ENCODE assay signal across 1 cellular context in the genomic region with DNA sequence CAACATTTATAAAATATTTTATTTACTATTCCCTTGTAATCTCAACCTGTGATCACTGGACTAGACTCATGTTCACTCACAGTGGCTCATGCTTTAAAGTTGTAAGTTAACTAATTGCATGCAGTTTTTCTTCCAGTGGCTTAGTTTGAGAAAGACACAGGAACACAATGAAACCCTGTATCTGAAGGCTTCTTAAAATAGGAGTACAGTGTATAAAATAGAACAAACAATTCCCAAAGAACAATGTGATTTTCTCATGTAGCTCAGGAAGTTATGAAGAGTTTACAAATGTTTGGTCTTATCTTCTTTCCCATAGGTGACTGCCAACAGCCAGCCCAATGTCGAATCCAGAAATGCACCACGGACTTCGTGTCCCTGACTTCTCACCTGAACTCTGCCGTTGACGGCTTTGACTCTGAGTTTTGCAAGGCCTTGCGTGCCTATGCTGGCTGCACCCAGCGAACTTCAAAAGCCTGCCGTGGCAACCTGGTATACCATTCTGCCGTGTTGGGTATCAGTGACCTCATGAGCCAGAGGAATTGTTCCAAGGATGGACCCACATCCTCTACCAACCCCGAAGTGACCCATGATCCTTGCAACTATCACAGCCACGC.
TF ChIP-seq lines count a peak whose summit lies in the region.

No MANE protein-coding gene starts in this region.

TF ChIP-seq in HepG2, 621 proteins besides CTCF, POLR2A, EP300 and RAD21 (continued from another document and continues in another):
- TF ChIP-seq GRHL1 (CRISPR knock-in tag; conservative IDR thresholded peaks at IDR 0.05) = no peak
- TF ChIP-seq SP4 (CRISPR knock-in tag; IDR thresholded peaks at IDR 0.05) = no peak
- TF ChIP-seq KAT8 (CRISPR knock-in tag; IDR thresholded peaks at IDR 0.05) = 0 out of 2 replicates have a peak, but pooled peaks have one; percentile 37
- no peak for TF ChIP-seq HNRNPUL1 (IDR thresholded peaks at IDR 0.05; ENCODE audit: low read depth, low read length)
- TF ChIP-seq THAP11 (CRISPR knock-in tag; IDR thresholded peaks at IDR 0.05) = peak; percentile 37; the same call in 1 of the 2 replicates
- TF ChIP-seq GPN1 (CRISPR knock-in tag; IDR thresholded peaks at IDR 0.05; ENCODE audit: borderline replicate concordance) = no peak
- TF ChIP-seq, protein P1, sequence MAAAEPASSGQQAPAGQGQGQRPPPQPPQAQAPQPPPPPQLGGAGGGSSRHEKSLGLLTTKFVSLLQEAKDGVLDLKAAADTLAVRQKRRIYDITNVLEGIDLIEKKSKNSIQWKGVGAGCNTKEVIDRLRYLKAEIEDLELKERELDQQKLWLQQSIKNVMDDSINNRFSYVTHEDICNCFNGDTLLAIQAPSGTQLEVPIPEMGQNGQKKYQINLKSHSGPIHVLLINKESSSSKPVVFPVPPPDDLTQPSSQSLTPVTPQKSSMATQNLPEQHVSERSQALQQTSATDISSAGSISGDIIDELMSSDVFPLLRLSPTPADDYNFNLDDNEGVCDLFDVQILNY (CRISPR knock-in tag; conservative IDR thresholded peaks at IDR 0.05) = no peak
- TF ChIP-seq YEATS4 (CRISPR knock-in tag; IDR thresholded peaks at IDR 0.05; ENCODE audit: borderline replicate concordance) = no peak
- 0 out of 2 replicates have a peak, but pooled peaks have one; percentile 45 for TF ChIP-seq SSRP1 (CRISPR knock-in tag; IDR thresholded peaks at IDR 0.05)
- TF ChIP-seq SRF (IDR thresholded peaks at IDR 0.05; ENCODE audit: low read depth, low read length) = no peak
- TF ChIP-seq ZNF460 (CRISPR knock-in tag; IDR thresholded peaks at IDR 0.05; ENCODE audit: borderline replicate concordance) = no peak
- peak; percentile 26; the same call in 1 of the 2 replicates for TF ChIP-seq ZNF280B (CRISPR knock-in tag; IDR thresholded peaks at IDR 0.05; ENCODE audit: borderline replicate concordance)
- no peak for TF ChIP-seq ARNTL (CRISPR knock-in tag; IDR thresholded peaks at IDR 0.05)
- TF ChIP-seq CCAR2 (optimal IDR thresholded peaks at IDR 0.05; ENCODE audit: low read depth, low read length) = no peak
- TF ChIP-seq ZNF205 (CRISPR knock-in tag; IDR thresholded peaks at IDR 0.05) = no peak
- TF ChIP-seq PLRG1 (conservative IDR thresholded peaks at IDR 0.05) = no peak
- TF ChIP-seq ZNF143 (CRISPR knock-in tag; IDR thresholded peaks at IDR 0.05) = 0 out of 2 replicates have a peak, but pooled peaks have one; percentile 11
- no peak for TF ChIP-seq ZNF746 (CRISPR knock-in tag; IDR thresholded peaks at IDR 0.05)
- TF ChIP-seq CERS6 (CRISPR knock-in tag; IDR thresholded peaks at IDR 0.05) = no peak
- TF ChIP-seq E2F2 (CRISPR knock-in tag; IDR thresholded peaks at IDR 0.05; ENCODE audit: borderline replicate concordance) = no peak
- no peak for TF ChIP-seq TOPORS (CRISPR knock-in tag; IDR thresholded peaks at IDR 0.05)
- TF ChIP-seq ARID4A (CRISPR knock-in tag; IDR thresholded peaks at IDR 0.05; ENCODE audit: borderline replicate concordance) = peak; percentile 27; the same call in 1 of the 2 replicates
- no peak for TF ChIP-seq ZSCAN5A (CRISPR knock-in tag; IDR thresholded peaks at IDR 0.05; ENCODE audit: borderline replicate concordance)
- TF ChIP-seq PHF20 (CRISPR knock-in tag; IDR thresholded peaks at IDR 0.05) = no peak
- TF ChIP-seq, protein P2, sequence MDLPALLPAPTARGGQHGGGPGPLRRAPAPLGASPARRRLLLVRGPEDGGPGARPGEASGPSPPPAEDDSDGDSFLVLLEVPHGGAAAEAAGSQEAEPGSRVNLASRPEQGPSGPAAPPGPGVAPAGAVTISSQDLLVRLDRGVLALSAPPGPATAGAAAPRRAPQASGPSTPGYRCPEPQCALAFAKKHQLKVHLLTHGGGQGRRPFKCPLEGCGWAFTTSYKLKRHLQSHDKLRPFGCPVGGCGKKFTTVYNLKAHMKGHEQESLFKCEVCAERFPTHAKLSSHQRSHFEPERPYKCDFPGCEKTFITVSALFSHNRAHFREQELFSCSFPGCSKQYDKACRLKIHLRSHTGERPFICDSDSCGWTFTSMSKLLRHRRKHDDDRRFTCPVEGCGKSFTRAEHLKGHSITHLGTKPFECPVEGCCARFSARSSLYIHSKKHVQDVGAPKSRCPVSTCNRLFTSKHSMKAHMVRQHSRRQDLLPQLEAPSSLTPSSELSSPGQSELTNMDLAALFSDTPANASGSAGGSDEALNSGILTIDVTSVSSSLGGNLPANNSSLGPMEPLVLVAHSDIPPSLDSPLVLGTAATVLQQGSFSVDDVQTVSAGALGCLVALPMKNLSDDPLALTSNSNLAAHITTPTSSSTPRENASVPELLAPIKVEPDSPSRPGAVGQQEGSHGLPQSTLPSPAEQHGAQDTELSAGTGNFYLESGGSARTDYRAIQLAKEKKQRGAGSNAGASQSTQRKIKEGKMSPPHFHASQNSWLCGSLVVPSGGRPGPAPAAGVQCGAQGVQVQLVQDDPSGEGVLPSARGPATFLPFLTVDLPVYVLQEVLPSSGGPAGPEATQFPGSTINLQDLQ (CRISPR knock-in tag; IDR thresholded peaks at IDR 0.05) = peak; percentile 38; the same call in 1 of the 2 replicates
- no peak for TF ChIP-seq GATA4 (IDR thresholded peaks at IDR 0.05; ENCODE audit: borderline replicate concordance, low read depth)
- TF ChIP-seq, protein P3, sequence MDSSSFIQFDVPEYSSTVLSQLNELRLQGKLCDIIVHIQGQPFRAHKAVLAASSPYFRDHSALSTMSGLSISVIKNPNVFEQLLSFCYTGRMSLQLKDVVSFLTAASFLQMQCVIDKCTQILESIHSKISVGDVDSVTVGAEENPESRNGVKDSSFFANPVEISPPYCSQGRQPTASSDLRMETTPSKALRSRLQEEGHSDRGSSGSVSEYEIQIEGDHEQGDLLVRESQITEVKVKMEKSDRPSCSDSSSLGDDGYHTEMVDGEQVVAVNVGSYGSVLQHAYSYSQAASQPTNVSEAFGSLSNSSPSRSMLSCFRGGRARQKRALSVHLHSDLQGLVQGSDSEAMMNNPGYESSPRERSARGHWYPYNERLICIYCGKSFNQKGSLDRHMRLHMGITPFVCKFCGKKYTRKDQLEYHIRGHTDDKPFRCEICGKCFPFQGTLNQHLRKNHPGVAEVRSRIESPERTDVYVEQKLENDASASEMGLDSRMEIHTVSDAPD (CRISPR knock-in tag; IDR thresholded peaks at IDR 0.05) = peak; percentile 83; the same call in 1 of the 2 replicates
- 0 out of 2 replicates have a peak, but pooled peaks have one; percentile 28 for TF ChIP-seq ESRRA (CRISPR knock-in tag; IDR thresholded peaks at IDR 0.05; ENCODE audit: low read depth)
- no peak for TF ChIP-seq GLI4 (CRISPR knock-in tag; IDR thresholded peaks at IDR 0.05; ENCODE audit: borderline replicate concordance)
- TF ChIP-seq KMT2B (CRISPR knock-in tag; IDR thresholded peaks at IDR 0.05) = peak; percentile 71
- no peak for TF ChIP-seq GABPA (IDR thresholded peaks at IDR 0.05; ENCODE audit: low read depth, low read length)
- TF ChIP-seq GABPA (CRISPR knock-in tag; IDR thresholded peaks at IDR 0.05; ENCODE audit: low read depth) = no peak
- no peak for TF ChIP-seq ZKSCAN8 (CRISPR knock-in tag; IDR thresholded peaks at IDR 0.05; ENCODE audit: borderline replicate concordance)
- TF ChIP-seq REPIN1 (CRISPR knock-in tag; IDR thresholded peaks at IDR 0.05; ENCODE audit: borderline replicate concordance, low read depth) = 0 out of 2 replicates have a peak, but pooled peaks have one; percentile 22
- TF ChIP-seq FOXO1 (CRISPR knock-in tag; IDR thresholded peaks at IDR 0.05) = 0 out of 2 replicates have a peak, but pooled peaks have one; percentile 47
- no peak for TF ChIP-seq NONO (IDR thresholded peaks at IDR 0.05)
- TF ChIP-seq NONO (CRISPR knock-in tag; conservative IDR thresholded peaks at IDR 0.05) = peak; percentile 37; the same call in 1 of the 2 replicates
- TF ChIP-seq, protein P4, sequence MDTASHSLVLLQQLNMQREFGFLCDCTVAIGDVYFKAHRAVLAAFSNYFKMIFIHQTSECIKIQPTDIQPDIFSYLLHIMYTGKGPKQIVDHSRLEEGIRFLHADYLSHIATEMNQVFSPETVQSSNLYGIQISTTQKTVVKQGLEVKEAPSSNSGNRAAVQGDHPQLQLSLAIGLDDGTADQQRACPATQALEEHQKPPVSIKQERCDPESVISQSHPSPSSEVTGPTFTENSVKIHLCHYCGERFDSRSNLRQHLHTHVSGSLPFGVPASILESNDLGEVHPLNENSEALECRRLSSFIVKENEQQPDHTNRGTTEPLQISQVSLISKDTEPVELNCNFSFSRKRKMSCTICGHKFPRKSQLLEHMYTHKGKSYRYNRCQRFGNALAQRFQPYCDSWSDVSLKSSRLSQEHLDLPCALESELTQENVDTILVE (CRISPR knock-in tag; IDR thresholded peaks at IDR 0.05) = no peak
- peak; percentile 50; the same call in 1 of the 2 replicates for TF ChIP-seq NCOA2 (CRISPR knock-in tag; IDR thresholded peaks at IDR 0.05)
- TF ChIP-seq TAF1 (CRISPR knock-in tag; IDR thresholded peaks at IDR 0.05) = no peak
- peak; percentile 55 for TF ChIP-seq SKI (IDR thresholded peaks at IDR 0.05; ENCODE audit: partially characterized antibody)
- TF ChIP-seq ZSCAN21 (CRISPR knock-in tag; IDR thresholded peaks at IDR 0.05; ENCODE audit: borderline replicate concordance) = no peak
